ENCODE assay signal across 7 cellular contexts in the genomic region with DNA sequence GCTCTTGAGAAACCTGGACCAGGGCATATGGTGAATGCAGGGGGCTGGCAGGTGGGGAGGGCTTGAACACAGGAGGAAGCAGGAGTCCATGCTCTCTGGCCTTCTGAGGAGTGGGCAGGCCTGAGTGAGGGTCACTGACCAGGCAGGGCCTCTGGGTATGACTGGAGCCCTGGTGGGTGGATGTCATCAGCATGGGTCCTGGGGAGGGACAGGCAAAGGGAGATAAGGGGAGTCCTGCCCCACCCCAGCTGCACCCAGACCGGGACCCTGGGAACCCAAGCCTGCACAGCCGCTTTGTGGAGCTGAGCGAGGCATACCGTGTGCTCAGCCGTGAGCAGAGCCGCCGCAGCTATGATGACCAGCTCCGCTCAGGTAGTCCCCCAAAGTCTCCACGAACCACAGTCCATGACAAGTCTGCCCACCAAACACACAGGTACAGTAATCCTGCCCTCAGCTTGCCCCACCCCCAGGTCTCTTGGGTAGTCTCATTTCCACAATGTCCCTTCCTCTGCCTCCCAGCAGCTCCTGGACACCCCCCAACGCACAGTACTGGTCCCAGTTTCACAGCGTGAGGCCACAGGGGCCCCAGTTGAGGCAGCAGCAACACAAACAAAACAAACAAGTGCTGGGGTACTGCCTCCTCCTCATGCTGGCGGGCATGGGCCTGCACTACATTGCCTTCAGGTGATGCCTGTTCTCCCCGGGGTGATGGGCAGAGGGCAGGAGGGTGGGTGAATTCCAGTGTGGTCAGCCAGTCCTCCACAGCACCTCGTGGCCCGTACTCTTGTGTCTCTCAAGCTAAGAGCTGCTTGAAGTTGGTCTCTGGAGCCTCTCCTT. TPM values are rescaled to one million over a fixed set of nuclear protein-coding genes. Genes with fewer than 3 reads are reported as not detected.
A peak's percentile ranks its signal among the peaks of the same experiment; 100 is the strongest.
DNase-seq lines count a peak whose midpoint lies in the region; ATAC-seq, FAIRE-seq and TF ChIP-seq lines count a peak whose summit lies in the region.
"Had no signal": no experiment of that assay in that cellular context is flagged by ENCODE, and none has a peak within 500 bp of the region (broad histone marks: within the 10 kb centered on the region; RNA-seq: fewer than 3 reads in every experiment).

No MANE protein-coding gene starts in this region.

- ATAC-seq in GM23338 = no peak
- no peak for ATAC-seq in activated CD8-positive, alpha-beta T cell treated with anti-CD3 and anti-CD28 coated beads, Interleukin-2, amount 10 ng/mL, durations not matched to agents 7 days and 5 days
- ATAC-seq in naive thymus-derived CD4-positive, alpha-beta T cell = no peak
- no peak for ATAC-seq in HG03175 (IDR thresholded peaks at IDR 0.05; ENCODE audit: unreplicated experiment)

- no peaks in the 10 kb centered on the region for H3K36me3 ChIP-seq in GM23338 (ENCODE audit: insufficient read depth)
- H3K36me3 ChIP-seq in naive thymus-derived CD4-positive, alpha-beta T cell (ENCODE audit: control insufficient read depth in 2 of 3, insufficient read depth in 3 of 3, low read length in 3 of 3) = peaks cover 0 to 3% (median 0%) of the 10 kb centered on the region in 3 experiments
- no peaks in the 10 kb centered on the region for H3K36me3 ChIP-seq in effector memory CD4-positive, alpha-beta T cell (ENCODE audit: control insufficient read depth, insufficient read depth, low read length)

- H3K9me3 Mint-ChIP-seq in GM23338 = no peaks in the 10 kb centered on the region
- no peaks in the 10 kb centered on the region for H3K9me3 Mint-ChIP-seq in activated CD8-positive, alpha-beta T cell treated with anti-CD3 and anti-CD28 coated beads, Interleukin-2, amount 10 ng/mL, durations not matched to agents 7 days and 5 days (ENCODE audit: insufficient read depth)
- no peaks in the 10 kb centered on the region for H3K9me3 Mint-ChIP-seq in naive thymus-derived CD4-positive, alpha-beta T cell

- no peak overlapping the region for H3K4me3 ChIP-seq in GM23338
- no peak overlapping the region for H3K4me3 ChIP-seq in naive thymus-derived CD4-positive, alpha-beta T cell (ENCODE audit: low read length)
- H3K4me3 ChIP-seq in effector memory CD4-positive, alpha-beta T cell (ENCODE audit: insufficient read depth, low read depth, low read length, poor library complexity, severe bottlenecking) = no peak overlapping the region
- H3K4me3 ChIP-seq: suprapubic skin had no signal

- H3K4me1 ChIP-seq in GM23338 (ENCODE audit: insufficient read depth) = peaks cover 17% of the 10 kb centered on the region; the same call in 1 of the 2 replicates
- peaks cover 26 to 37% of the 10 kb centered on the region in 2 donors for H3K4me1 ChIP-seq in naive thymus-derived CD4-positive, alpha-beta T cell (ENCODE audit: control insufficient read depth in 2 of 2, insufficient read depth in 2 of 2, low read length in 2 of 2)
- peaks cover 36% of the 10 kb centered on the region for H3K4me1 ChIP-seq in effector memory CD4-positive, alpha-beta T cell (ENCODE audit: control insufficient read depth, insufficient read depth, low read length, poor library complexity, severe bottlenecking)

- H3F3A ChIP-seq in GM23338 (replicated peaks; ENCODE audit: low read depth) = peaks cover 22% of the 10 kb centered on the region

- H3K27me3 ChIP-seq in GM23338 (ENCODE audit: insufficient read depth) = peaks cover 23% of the 10 kb centered on the region; the same call in 1 of the 2 replicates
- H3K27me3 ChIP-seq in naive thymus-derived CD4-positive, alpha-beta T cell (ENCODE audit: control insufficient read depth in 2 of 2, insufficient read depth in 2 of 2, low read length in 2 of 2) = no peaks in the 10 kb centered on the region
- no peaks in the 10 kb centered on the region for H3K27me3 ChIP-seq in effector memory CD4-positive, alpha-beta T cell (replicated peaks; ENCODE audit: control insufficient read depth, insufficient read depth, low read length, poor library complexity, severe bottlenecking)
- H3K27me3 ChIP-seq: suprapubic skin had no signal

- H3K36me3 Mint-ChIP-seq in GM23338 (ENCODE audit: low read depth) = peaks cover 3% of the 10 kb centered on the region; the same call in 2 of the 3 replicates
- H3K36me3 Mint-ChIP-seq in activated CD8-positive, alpha-beta T cell treated with anti-CD3 and anti-CD28 coated beads, Interleukin-2, amount 10 ng/mL, durations not matched to agents 7 days and 5 days (ENCODE audit: low read depth) = peaks cover 28% of the 10 kb centered on the region
- peaks cover 0 to 7% (median 0%) of the 10 kb centered on the region in 5 donors for H3K36me3 Mint-ChIP-seq in naive thymus-derived CD4-positive, alpha-beta T cell

- no peak for TF ChIP-seq POLR2A in GM12891 (IDR thresholded peaks at IDR 0.05; ENCODE audit: low read depth, low read length)

- no peaks in the 10 kb centered on the region for H4K20me1 ChIP-seq in GM23338 (replicated peaks; ENCODE audit: insufficient read depth)

- FAIRE-seq in GM12891 (lab: Jason Lieb, UNC) = no peak

- no peak overlapping the region for H3K27ac ChIP-seq in GM23338 (ENCODE audit: low read depth)
- peak overlapping the region; percentile 47 for H3K27ac ChIP-seq in naive thymus-derived CD4-positive, alpha-beta T cell (ENCODE audit: low read depth, low read length)
- no peak overlapping the region for H3K27ac ChIP-seq in effector memory CD4-positive, alpha-beta T cell (ENCODE audit: insufficient read depth, low read length, poor library complexity, severe bottlenecking)
- H3K27ac ChIP-seq: suprapubic skin had no signal

- H3K9me2 ChIP-seq in GM23338 (ENCODE audit: insufficient read depth) = no peaks in the 10 kb centered on the region

- H3K4me2 ChIP-seq in GM23338 = no peak overlapping the region

- intact Hi-C loops in naive thymus-derived CD4-positive, alpha-beta T cell (cut with micrococcal nuclease) = no loop called here

- H2AFZ ChIP-seq in GM23338 = no peak overlapping the region

- DNase-seq in GM23338 (ENCODE audit: low spot score) (no peak), GM12891 (ENCODE audit: insufficient read length, low spot score) (no peak)
- DNase-seq in activated CD8-positive, alpha-beta T cell treated with anti-CD3 and anti-CD28 coated beads, Interleukin-2, amount 10 ng/mL, durations not matched to agents 7 days and 5 days = no peak
- no peak for DNase-seq in naive thymus-derived CD4-positive, alpha-beta T cell
- DNase-seq in effector memory CD4-positive, alpha-beta T cell = no peak

- H3K27me3 Mint-ChIP-seq in GM23338 (ENCODE audit: insufficient read depth, low read depth, poor library complexity) = peaks cover 27% of the 10 kb centered on the region
- no peaks in the 10 kb centered on the region for H3K27me3 Mint-ChIP-seq in activated CD8-positive, alpha-beta T cell treated with anti-CD3 and anti-CD28 coated beads, Interleukin-2, amount 10 ng/mL, durations not matched to agents 7 days and 5 days (ENCODE audit: low read depth)
- H3K27me3 Mint-ChIP-seq in naive thymus-derived CD4-positive, alpha-beta T cell = no peaks in the 10 kb centered on the region

- H3K9me3 ChIP-seq in naive thymus-derived CD4-positive, alpha-beta T cell (ENCODE audit: control insufficient read depth in 2 of 3, low read length in 3 of 3) = no peaks in the 10 kb centered on the region
- H3K9me3 ChIP-seq in effector memory CD4-positive, alpha-beta T cell (ENCODE audit: control insufficient read depth, low read length) = no peaks in the 10 kb centered on the region
- H3K9me3 ChIP-seq: suprapubic skin had no signal

- peaks cover 4% of the 10 kb centered on the region; the same call in 1 of the 2 replicates for H3K79me2 ChIP-seq in GM23338 (replicated peaks; ENCODE audit: insufficient read depth)

- peaks cover 20% of the 10 kb centered on the region for H3K4me1 Mint-ChIP-seq in GM23338
- H3K4me1 Mint-ChIP-seq in activated CD8-positive, alpha-beta T cell treated with anti-CD3 and anti-CD28 coated beads, Interleukin-2, amount 10 ng/mL, durations not matched to agents 7 days and 5 days (ENCODE audit: low read depth) = peaks cover 59% of the 10 kb centered on the region
- peaks cover 23 to 69% (median 50%) of the 10 kb centered on the region in 7 donors for H3K4me1 Mint-ChIP-seq in naive thymus-derived CD4-positive, alpha-beta T cell

- H3K4me3 Mint-ChIP-seq in GM23338 = peak overlapping the region; percentile 83; the same call in 2 of the 3 replicates
- peak overlapping the region; percentile 87 for H3K4me3 Mint-ChIP-seq in activated CD8-positive, alpha-beta T cell treated with anti-CD3 and anti-CD28 coated beads, Interleukin-2, amount 10 ng/mL, durations not matched to agents 7 days and 5 days
- H3K4me3 Mint-ChIP-seq in naive thymus-derived CD4-positive, alpha-beta T cell = peak overlapping the region; percentile 20 to 96 (median 89)

- no peak overlapping the region for H3K27ac Mint-ChIP-seq in GM23338
- peak overlapping the region; percentile 91 for H3K27ac Mint-ChIP-seq in activated CD8-positive, alpha-beta T cell treated with anti-CD3 and anti-CD28 coated beads, Interleukin-2, amount 10 ng/mL, durations not matched to agents 7 days and 5 days
- H3K27ac Mint-ChIP-seq in naive thymus-derived CD4-positive, alpha-beta T cell = peak overlapping the region; percentile 61 to 96 (median 84)

- no peak for TF ChIP-seq CTCF in GM23338 (conservative IDR thresholded peaks at IDR 0.05; ENCODE audit: low read depth in 2 of 2)

- CTCF ChIA-PET in activated CD8-positive, alpha-beta T cell treated with anti-CD3 and anti-CD28 coated beads, Interleukin-2, amount 10 ng/mL, durations not matched to agents 7 days and 5 days (lab: Charles Lee) = interaction anchor here (0.8 to 5.9 kb wide), 7 partner anchors 9 to 1150 kb away, joined by 3 to 40 read pairs (median 3); a partner anchor contains a TSS
- CTCF ChIA-PET in naive thymus-derived CD4-positive, alpha-beta T cell (lab: Charles Lee) = interaction anchor here (0.6 to 2.0 kb wide), 4 partner anchors 9 to 68 kb away, joined by 3 to 6 read pairs (median 6); a partner anchor contains a TSS

- POLR2A ChIA-PET in activated CD8-positive, alpha-beta T cell treated with anti-CD3 and anti-CD28 coated beads, Interleukin-2, amount 10 ng/mL, durations not matched to agents 7 days and 5 days (lab: Charles Lee) = interaction anchor here (0.6 to 2.1 kb wide), 10 partner anchors 7 to 859 kb away, joined by 3 to 12 read pairs (median 4); a partner anchor contains a TSS
- POLR2A ChIA-PET in naive thymus-derived CD4-positive, alpha-beta T cell (lab: Charles Lee) = interaction anchor here (0.6 to 8.3 kb wide), 14 partner anchors 9 to 1419 kb away, joined by 3 to 94 read pairs (median 4); a partner anchor contains a TSS

RNA-seq across cellular contexts. Expression of a gene that starts 2.0 kb away (rescaled TPM):
- total RNA-seq in GM23338 (2014; rRNA removed; shearing (Covaris generic)) = 24.2 and 25.8 TPM in 2 replicates
- polyA plus RNA-seq in GM23338 (2016; fragmentation: Nextera tagmentation; extraction: Ambion mirVana) = 20.8 and 24.6 TPM in 2 replicates
- 10 to 100 TPM; 81.5 to 87.8 TPM for total RNA-seq in activated CD8-positive, alpha-beta T cell treated with anti-CD3 and anti-CD28 coated beads, Interleukin-2, amount 10 ng/mL, durations not matched to agents 7 days and 5 days
- total RNA-seq in naive thymus-derived CD4-positive, alpha-beta T cell = 10 to 100 TPM; 30.6 to 99.5 (median 88.0) TPM
- 10 to 100 TPM; 12.9 to 15.3 TPM for polyA plus RNA-seq in naive thymus-derived CD4-positive, alpha-beta T cell
- 85.3 TPM for polyA plus RNA-seq in GM12891 (2012; ENCODE audit: low read depth, missing spikeins)

RNA-seq across cellular contexts. Expression of a gene that starts 2.1 kb away (rescaled TPM):
- 7.7 and 10.5 TPM in 2 replicates for total RNA-seq in GM23338 (2014; rRNA removed; shearing (Covaris generic))
- 31.0 and 34.4 TPM in 2 replicates for polyA plus RNA-seq in GM23338 (2016; fragmentation: Nextera tagmentation; extraction: Ambion mirVana)
- 10 to 100 TPM; 38.0 to 41.3 TPM for total RNA-seq in activated CD8-positive, alpha-beta T cell treated with anti-CD3 and anti-CD28 coated beads, Interleukin-2, amount 10 ng/mL, durations not matched to agents 7 days and 5 days
- 10 to 100 TPM; 39.3 to 61.7 (median 47.4) TPM for total RNA-seq in naive thymus-derived CD4-positive, alpha-beta T cell
- polyA plus RNA-seq in naive thymus-derived CD4-positive, alpha-beta T cell = 10 to 100 TPM; 24.3 to 26.7 TPM
- polyA plus RNA-seq in GM12891 (2012; ENCODE audit: low read depth, missing spikeins) = 50.3 TPM

RNA-seq across cellular contexts. Expression of a gene that starts 6.3 kb away (rescaled TPM):
- total RNA-seq in GM23338 (2014; rRNA removed; shearing (Covaris generic)) = 35.1 and 67.0 TPM in 2 replicates
- polyA plus RNA-seq in GM23338 (2016; fragmentation: Nextera tagmentation; extraction: Ambion mirVana) = 31.1 and 33.9 TPM in 2 replicates
- 10 to 100 TPM; 86.7 to 91.6 TPM for total RNA-seq in activated CD8-positive, alpha-beta T cell treated with anti-CD3 and anti-CD28 coated beads, Interleukin-2, amount 10 ng/mL, durations not matched to agents 7 days and 5 days
- 10 to 100 TPM; 47.8 to 94.0 (median 78.3) TPM for total RNA-seq in naive thymus-derived CD4-positive, alpha-beta T cell
- polyA plus RNA-seq in naive thymus-derived CD4-positive, alpha-beta T cell = 10 to 100 TPM; 40.7 to 51.2 TPM
- polyA plus RNA-seq in GM12891 (2012; ENCODE audit: low read depth, missing spikeins) = 68.6 TPM

RNA-seq across cellular contexts. Expression of a gene that starts 6.4 kb away (rescaled TPM):
- total RNA-seq in GM23338 (2014; rRNA removed; shearing (Covaris generic)) = 36.9 and 40.6 TPM in 2 replicates
- polyA plus RNA-seq in GM23338 (2016; fragmentation: Nextera tagmentation; extraction: Ambion mirVana) = 52.2 and 55.7 TPM in 2 replicates
- total RNA-seq in activated CD8-positive, alpha-beta T cell treated with anti-CD3 and anti-CD28 coated beads, Interleukin-2, amount 10 ng/mL, durations not matched to agents 7 days and 5 days = 10 to 100 TPM; 37.8 to 44.8 TPM
- 10 to 100 TPM; 24.0 to 53.0 (median 27.2) TPM for total RNA-seq in naive thymus-derived CD4-positive, alpha-beta T cell
- polyA plus RNA-seq in naive thymus-derived CD4-positive, alpha-beta T cell = 10 to 100 TPM; 50.0 to 53.7 TPM
- 66.1 TPM for polyA plus RNA-seq in GM12891 (2012; ENCODE audit: low read depth, missing spikeins)

RNA-seq across cellular contexts. Expression of a gene that starts 8.5 kb away (rescaled TPM):
- 31.4 and 35.0 TPM in 2 replicates for total RNA-seq in GM23338 (2014; rRNA removed; shearing (Covaris generic))
- polyA plus RNA-seq in GM23338 (2016; fragmentation: Nextera tagmentation; extraction: Ambion mirVana) = 201 and 221 TPM in 2 replicates
- 10 to 100 TPM; 26.9 to 33.0 TPM for total RNA-seq in activated CD8-positive, alpha-beta T cell treated with anti-CD3 and anti-CD28 coated beads, Interleukin-2, amount 10 ng/mL, durations not matched to agents 7 days and 5 days
- 10 to 100 TPM; 20.3 to 46.6 (median 33.5) TPM for total RNA-seq in naive thymus-derived CD4-positive, alpha-beta T cell
- 10 to 100 TPM; 61.8 to 81.4 TPM for polyA plus RNA-seq in naive thymus-derived CD4-positive, alpha-beta T cell
- 61.2 TPM for polyA plus RNA-seq in GM12891 (2012; ENCODE audit: low read depth, missing spikeins)
